Comparison of ENCODE assay signal across 24 cellular contexts in the genomic region with DNA sequence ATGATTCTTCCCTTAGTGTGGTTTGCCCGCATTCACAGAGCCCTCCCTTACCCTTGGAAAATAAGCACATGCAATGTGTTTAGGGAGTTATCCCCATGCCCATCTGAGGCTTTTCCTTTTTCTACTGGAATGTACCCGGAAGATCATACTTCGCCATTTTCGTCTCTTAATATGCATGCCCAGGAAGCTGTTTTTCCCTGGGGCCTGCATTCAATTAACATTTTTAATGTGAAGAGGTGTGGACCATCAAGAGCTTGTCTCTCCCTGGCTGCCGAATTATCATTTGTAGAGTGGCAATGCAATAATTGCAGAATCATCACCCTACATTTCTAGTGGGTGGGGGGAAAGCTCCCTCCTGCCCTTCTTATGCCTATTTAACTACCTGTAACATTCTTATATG.
DNase-seq lines count a peak whose midpoint lies in the region; ATAC-seq, FAIRE-seq and TF ChIP-seq lines count a peak whose summit lies in the region.
"Had no signal": no experiment of that assay in that cellular context is flagged by ENCODE, and none has a peak within 500 bp of the region (broad histone marks: within the 10 kb centered on the region; RNA-seq: fewer than 3 reads in every experiment).

No MANE protein-coding gene starts in this region.

- ATAC-seq in activated naive CD8-positive, alpha-beta T cell treated with anti-CD3 and anti-CD28 coated beads, Interleukin-2, amount 50 U/mL, for 24 hours: no peak
- ATAC-seq in WTC11: no peak
- ATAC-seq: A549 had no signal

- CTCF ChIA-PET in WTC11 (lab: Charles Lee): no interaction called here

- no peaks in the 10 kb centered on the region for H3K9me3 ChIP-seq in HAP-1
- H3K9me3 ChIP-seq: A549, BLaER1, Caco-2 had no signal

- H3K27ac Mint-ChIP-seq in activated naive CD8-positive, alpha-beta T cell treated with anti-CD3 and anti-CD28 coated beads for 36 hours: peak overlapping the region; percentile 38
- H3K27ac Mint-ChIP-seq in activated naive CD8-positive, alpha-beta T cell treated with anti-CD3 and anti-CD28 coated beads, Interleukin-2, amount 50 U/mL, for 24 hours: no peak overlapping the region
- H3K27ac Mint-ChIP-seq in WTC11: peak overlapping the region; percentile 60; the same call in 1 of the 2 replicates
- H3K27ac Mint-ChIP-seq: CD14-positive monocyte; CD4-positive, alpha-beta memory T cell; CD4-positive, CD25-positive, alpha-beta regulatory T cell; CD8-positive, alpha-beta memory T cell had no signal

- no peaks in the 10 kb centered on the region for H3K36me3 Mint-ChIP-seq in activated naive CD8-positive, alpha-beta T cell treated with anti-CD3 and anti-CD28 coated beads for 36 hours
- no peaks in the 10 kb centered on the region for H3K36me3 Mint-ChIP-seq in activated naive CD8-positive, alpha-beta T cell treated with anti-CD3 and anti-CD28 coated beads, Interleukin-2, amount 50 U/mL, for 24 hours (ENCODE audit: low read depth)
- H3K36me3 Mint-ChIP-seq in WTC11: peaks cover 28% of the 10 kb centered on the region
- H3K36me3 Mint-ChIP-seq: CD14-positive monocyte; CD4-positive, CD25-positive, alpha-beta regulatory T cell; CD8-positive, alpha-beta memory T cell had no signal

- no peak overlapping the region for H3K4me3 Mint-ChIP-seq in activated naive CD8-positive, alpha-beta T cell treated with anti-CD3 and anti-CD28 coated beads for 36 hours
- H3K4me3 Mint-ChIP-seq in activated naive CD8-positive, alpha-beta T cell treated with anti-CD3 and anti-CD28 coated beads, Interleukin-2, amount 50 U/mL, for 24 hours: no peak overlapping the region
- H3K4me3 Mint-ChIP-seq in WTC11: no peak overlapping the region
- H3K4me3 Mint-ChIP-seq: CD14-positive monocyte; CD4-positive, alpha-beta memory T cell; CD4-positive, CD25-positive, alpha-beta regulatory T cell; CD8-positive, alpha-beta memory T cell had no signal

- DNase-seq in activated naive CD8-positive, alpha-beta T cell treated with anti-CD3 and anti-CD28 coated beads for 36 hours: no peak
- no peak for DNase-seq in activated naive CD8-positive, alpha-beta T cell treated with anti-CD3 and anti-CD28 coated beads, Interleukin-2, amount 50 U/mL, for 24 hours
- DNase-seq in HAP-1 (ENCODE audit: low spot score in 2 of 2): peak; percentile 55 to 56
- no peak for DNase-seq in WTC11 (ENCODE audit: low spot score)
- DNase-seq in H54 (ENCODE audit: insufficient read length, low spot score): no peak
- no peak for DNase-seq in COLO829 (ENCODE audit: low spot score)
- DNase-seq in kidney tubule cell (ENCODE audit: low spot score): no peak
- DNase-seq: ACHN; BE2C; C1 segment of cervical spinal cord; Caco-2; Calu3; CD4-positive, alpha-beta memory T cell; CD4-positive, CD25-positive, alpha-beta regulatory T cell; CD8-positive, alpha-beta memory T cell; DMS79 treated with DMSO at 0.1 percent for 48 hours; GF-D8 had no signal

- H3K4me1 Mint-ChIP-seq in activated naive CD8-positive, alpha-beta T cell treated with anti-CD3 and anti-CD28 coated beads for 36 hours: no peaks in the 10 kb centered on the region
- no peaks in the 10 kb centered on the region for H3K4me1 Mint-ChIP-seq in activated naive CD8-positive, alpha-beta T cell treated with anti-CD3 and anti-CD28 coated beads, Interleukin-2, amount 50 U/mL, for 24 hours
- H3K4me1 Mint-ChIP-seq in WTC11: peaks cover 14% of the 10 kb centered on the region
- H3K4me1 Mint-ChIP-seq: CD14-positive monocyte; CD4-positive, alpha-beta memory T cell; CD4-positive, CD25-positive, alpha-beta regulatory T cell; CD8-positive, alpha-beta memory T cell had no signal

- no peak for TF ChIP-seq POLR2A in H54 (IDR thresholded peaks at IDR 0.05; ENCODE audit: low read depth, low read length)

- H3K27me3 Mint-ChIP-seq in activated naive CD8-positive, alpha-beta T cell treated with anti-CD3 and anti-CD28 coated beads for 36 hours: no peaks in the 10 kb centered on the region
- H3K27me3 Mint-ChIP-seq in activated naive CD8-positive, alpha-beta T cell treated with anti-CD3 and anti-CD28 coated beads, Interleukin-2, amount 50 U/mL, for 24 hours: no peaks in the 10 kb centered on the region
- H3K27me3 Mint-ChIP-seq in WTC11 (ENCODE audit: low read depth): no peaks in the 10 kb centered on the region
- H3K27me3 Mint-ChIP-seq: CD4-positive, alpha-beta memory T cell; CD4-positive, CD25-positive, alpha-beta regulatory T cell; CD8-positive, alpha-beta memory T cell had no signal

- no peak overlapping the region for H3K4me3 ChIP-seq in HAP-1
- H3K4me3 ChIP-seq: A549, BLaER1 had no signal

- peaks cover 5% of the 10 kb centered on the region for H3K9me3 Mint-ChIP-seq in activated naive CD8-positive, alpha-beta T cell treated with anti-CD3 and anti-CD28 coated beads for 36 hours
- H3K9me3 Mint-ChIP-seq in activated naive CD8-positive, alpha-beta T cell treated with anti-CD3 and anti-CD28 coated beads, Interleukin-2, amount 50 U/mL, for 24 hours: peaks cover 8% of the 10 kb centered on the region
- H3K9me3 Mint-ChIP-seq in WTC11: peaks cover 28% of the 10 kb centered on the region

- H3K36me3 ChIP-seq in HAP-1 (replicated peaks): no peaks in the 10 kb centered on the region
- H3K36me3 ChIP-seq: BE2C, BLaER1 had no signal

- H3K4me1 ChIP-seq in HAP-1: peaks cover 19% of the 10 kb centered on the region
- H3K4me1 ChIP-seq: A549, BE2C, BLaER1 had no signal

- FAIRE-seq in H54 (lab: Jason Lieb, UNC): no peak
- FAIRE-seq: D721Med, G401.6, GM12891, GM19239 had no signal

- POLR2A ChIA-PET in WTC11 (lab: Charles Lee): no interaction called here

- H3K27me3 ChIP-seq in HAP-1 (ENCODE audit: low read depth): no peaks in the 10 kb centered on the region
- H3K27me3 ChIP-seq: BE2C, BLaER1 had no signal

- in situ Hi-C loops in HAP-1 (cut with MboI; ENCODE audit: low sequenced_read_pairs): no loop called here

- no peak for TF ChIP-seq CTCF in WTC11 (IDR thresholded peaks at IDR 0.05)

TF ChIP-seq in WTC11, 78 proteins besides CTCF, POLR2A, EP300 and RAD21:
- TF ChIP-seq SMAD3 (CRISPR knock-in tag; IDR thresholded peaks at IDR 0.05; ENCODE audit: borderline replicate concordance) (no peak), FOXK1 (CRISPR knock-in tag; IDR thresholded peaks at IDR 0.05) (no peak), ZBTB21 (CRISPR knock-in tag; IDR thresholded peaks at IDR 0.05; ENCODE audit: borderline replicate concordance) (no peak)
- TF ChIP-seq, protein P1, sequence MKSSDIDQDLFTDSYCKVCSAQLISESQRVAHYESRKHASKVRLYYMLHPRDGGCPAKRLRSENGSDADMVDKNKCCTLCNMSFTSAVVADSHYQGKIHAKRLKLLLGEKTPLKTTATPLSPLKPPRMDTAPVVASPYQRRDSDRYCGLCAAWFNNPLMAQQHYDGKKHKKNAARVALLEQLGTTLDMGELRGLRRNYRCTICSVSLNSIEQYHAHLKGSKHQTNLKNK (CRISPR knock-in tag; IDR thresholded peaks at IDR 0.05): no peak
- TF ChIP-seq, protein P2, sequence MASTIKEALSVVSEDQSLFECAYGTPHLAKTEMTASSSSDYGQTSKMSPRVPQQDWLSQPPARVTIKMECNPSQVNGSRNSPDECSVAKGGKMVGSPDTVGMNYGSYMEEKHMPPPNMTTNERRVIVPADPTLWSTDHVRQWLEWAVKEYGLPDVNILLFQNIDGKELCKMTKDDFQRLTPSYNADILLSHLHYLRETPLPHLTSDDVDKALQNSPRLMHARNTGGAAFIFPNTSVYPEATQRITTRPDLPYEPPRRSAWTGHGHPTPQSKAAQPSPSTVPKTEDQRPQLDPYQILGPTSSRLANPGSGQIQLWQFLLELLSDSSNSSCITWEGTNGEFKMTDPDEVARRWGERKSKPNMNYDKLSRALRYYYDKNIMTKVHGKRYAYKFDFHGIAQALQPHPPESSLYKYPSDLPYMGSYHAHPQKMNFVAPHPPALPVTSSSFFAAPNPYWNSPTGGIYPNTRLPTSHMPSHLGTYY (CRISPR knock-in tag; IDR thresholded peaks at IDR 0.05): no peak

Comparison
In these comparisons a context has a peak if more than half of its experiments do, and no peak if none do; other contexts are left out.
1. DNase-seq: peak in HAP-1 (2 of 2); none in activated naive CD8-positive, alpha-beta T cell treated with anti-CD3 and anti-CD28 coated beads for 36 hours (single experiment), activated naive CD8-positive, alpha-beta T cell treated with anti-CD3 and anti-CD28 coated beads, Interleukin-2, amount 50 U/mL, for 24 hours (single experiment), WTC11 (single experiment), H54 (single experiment), COLO829 (single experiment) and kidney tubule cell (single experiment).